ENCODE assay signal across 1 cellular context in genomic region chr7:127107601-127108007, GRCh38.
TF ChIP-seq lines count a peak whose summit lies in the region.

No MANE protein-coding gene starts in this region.

TF ChIP-seq in HepG2, 621 proteins besides CTCF, POLR2A, EP300 and RAD21 (continued from another document and continues in another):
- 0 out of 2 replicates have a peak, but pooled peaks have one; percentile 20 for TF ChIP-seq ARID5B (CRISPR knock-in tag; IDR thresholded peaks at IDR 0.05)
- TF ChIP-seq NFKBIZ (CRISPR knock-in tag; IDR thresholded peaks at IDR 0.05), result peak; percentile 81
- no peak for TF ChIP-seq ZMYM3 (CRISPR knock-in tag; IDR thresholded peaks at IDR 0.05)
- no peak; the same call in 1 of the 2 replicates for TF ChIP-seq ZNF225 (CRISPR knock-in tag; IDR thresholded peaks at IDR 0.05)
- no peak for TF ChIP-seq CHCHD3 (CRISPR knock-in tag; IDR thresholded peaks at IDR 0.05)
- TF ChIP-seq GLMP (CRISPR knock-in tag; IDR thresholded peaks at IDR 0.05; ENCODE audit: borderline replicate concordance), result no peak
- TF ChIP-seq KMT2A (CRISPR knock-in tag; IDR thresholded peaks at IDR 0.05), result no peak
- TF ChIP-seq ZFP82 (CRISPR knock-in tag; IDR thresholded peaks at IDR 0.05; ENCODE audit: borderline replicate concordance), result no peak
- TF ChIP-seq KLF15 (CRISPR knock-in tag; IDR thresholded peaks at IDR 0.05; ENCODE audit: borderline replicate concordance), result peak; percentile 65; the same call in 1 of the 2 replicates
- peak; percentile 83; the same call in 1 of the 2 replicates for TF ChIP-seq ZNF446 (CRISPR knock-in tag; IDR thresholded peaks at IDR 0.05)
- 0 out of 2 replicates have a peak, but pooled peaks have one; percentile 48 for TF ChIP-seq RARG (CRISPR knock-in tag; IDR thresholded peaks at IDR 0.05; ENCODE audit: low read depth)
- TF ChIP-seq HDAC1 (CRISPR knock-in tag; IDR thresholded peaks at IDR 0.05), result no peak
- TF ChIP-seq ISX (CRISPR knock-in tag; conservative IDR thresholded peaks at IDR 0.05), result 0 out of 2 replicates have a peak, but pooled peaks have one; percentile 69
- TF ChIP-seq TRIM24 (CRISPR knock-in tag; IDR thresholded peaks at IDR 0.05), result no peak
- TF ChIP-seq ZNF615 (CRISPR knock-in tag; IDR thresholded peaks at IDR 0.05; ENCODE audit: borderline replicate concordance), result no peak
- TF ChIP-seq MNT (IDR thresholded peaks at IDR 0.05), result no peak
- no peak for TF ChIP-seq ASH2L (IDR thresholded peaks at IDR 0.05; ENCODE audit: insufficient read length, low read depth, low read length)
- TF ChIP-seq ZFP36 (IDR thresholded peaks at IDR 0.05; ENCODE audit: borderline replicate concordance, low read depth, low read length, partially characterized antibody), result no peak
- no peak for TF ChIP-seq HNRNPUL1 (IDR thresholded peaks at IDR 0.05; ENCODE audit: low read depth, low read length)
- no peak for TF ChIP-seq ZNF784 (CRISPR knock-in tag; IDR thresholded peaks at IDR 0.05; ENCODE audit: borderline replicate concordance)
- peak; percentile 72; the same call in 1 of the 2 replicates for TF ChIP-seq MTERF4 (CRISPR knock-in tag; IDR thresholded peaks at IDR 0.05)
- TF ChIP-seq ZSCAN9 (CRISPR knock-in tag; IDR thresholded peaks at IDR 0.05; ENCODE audit: borderline replicate concordance), result peak; percentile 96
- TF ChIP-seq ZNF713 (CRISPR knock-in tag; IDR thresholded peaks at IDR 0.05), result no peak
- TF ChIP-seq YEATS2 (CRISPR knock-in tag; IDR thresholded peaks at IDR 0.05; ENCODE audit: borderline replicate concordance), result peak; percentile 40; the same call in 1 of the 2 replicates
- no peak for TF ChIP-seq CENPT (CRISPR knock-in tag; IDR thresholded peaks at IDR 0.05; ENCODE audit: low read depth)
- TF ChIP-seq HNF1A (IDR thresholded peaks at IDR 0.05; ENCODE audit: low read depth), result no peak
- no peak for TF ChIP-seq HNF1A (CRISPR knock-in tag; IDR thresholded peaks at IDR 0.05; ENCODE audit: borderline replicate concordance)
- no peak for TF ChIP-seq YEATS4 (CRISPR knock-in tag; IDR thresholded peaks at IDR 0.05; ENCODE audit: borderline replicate concordance)
- no peak for TF ChIP-seq DMAP1 (CRISPR knock-in tag; IDR thresholded peaks at IDR 0.05)
- TF ChIP-seq TCF12 (IDR thresholded peaks at IDR 0.05), result no peak
- TF ChIP-seq TCF12 (CRISPR knock-in tag; IDR thresholded peaks at IDR 0.05), result no peak
- no peak for TF ChIP-seq REXO4 (CRISPR knock-in tag; IDR thresholded peaks at IDR 0.05; ENCODE audit: borderline replicate concordance)
- no peak for TF ChIP-seq PRPF4 (IDR thresholded peaks at IDR 0.05; ENCODE audit: low read depth, low read length, poor library complexity, severe bottlenecking)
- TF ChIP-seq ZNF598 (CRISPR knock-in tag; IDR thresholded peaks at IDR 0.05; ENCODE audit: borderline replicate concordance), result no peak
- TF ChIP-seq ELF4 (CRISPR knock-in tag; IDR thresholded peaks at IDR 0.05; ENCODE audit: borderline replicate concordance), result no peak
- no peak for TF ChIP-seq CHD2 (IDR thresholded peaks at IDR 0.05; ENCODE audit: low read depth, low read length)
- TF ChIP-seq SMARCC2 (IDR thresholded peaks at IDR 0.05), result no peak
- no peak for TF ChIP-seq ATF7 (IDR thresholded peaks at IDR 0.05)
- TF ChIP-seq ATF7 (CRISPR knock-in tag; IDR thresholded peaks at IDR 0.05), result no peak
- TF ChIP-seq TFAP4 (IDR thresholded peaks at IDR 0.05; ENCODE audit: borderline replicate concordance, low read depth), result no peak
- no peak for TF ChIP-seq JUN (CRISPR knock-in tag; IDR thresholded peaks at IDR 0.05)
- no peak for TF ChIP-seq EZH2 (conservative IDR thresholded peaks at IDR 0.05; ENCODE audit: low read depth, low read length)
- TF ChIP-seq ZNF839 (CRISPR knock-in tag; IDR thresholded peaks at IDR 0.05; ENCODE audit: borderline replicate concordance), result no peak
- peak; percentile 79; the same call in 1 of the 2 replicates for TF ChIP-seq XBP1 (CRISPR knock-in tag; IDR thresholded peaks at IDR 0.05)
- peak; percentile 64; the same call in 1 of the 2 replicates for TF ChIP-seq ZFP1 (CRISPR knock-in tag; IDR thresholded peaks at IDR 0.05)
- 0 out of 2 replicates have a peak, but pooled peaks have one; percentile 35 for TF ChIP-seq GATAD1 (CRISPR knock-in tag; IDR thresholded peaks at IDR 0.05)
- no peak for TF ChIP-seq CERS6 (CRISPR knock-in tag; IDR thresholded peaks at IDR 0.05)
- no peak for TF ChIP-seq ZBTB46 (CRISPR knock-in tag; IDR thresholded peaks at IDR 0.05; ENCODE audit: borderline replicate concordance)
- TF ChIP-seq FOXM1 (CRISPR knock-in tag; IDR thresholded peaks at IDR 0.05), result no peak
- TF ChIP-seq RBAK (CRISPR knock-in tag; IDR thresholded peaks at IDR 0.05), result no peak
- TF ChIP-seq GPN1 (CRISPR knock-in tag; IDR thresholded peaks at IDR 0.05; ENCODE audit: borderline replicate concordance), result no peak
- TF ChIP-seq ZNF570 (CRISPR knock-in tag; IDR thresholded peaks at IDR 0.05; ENCODE audit: borderline replicate concordance), result no peak
- no peak for TF ChIP-seq NR2F6 (IDR thresholded peaks at IDR 0.05)
- no peak for TF ChIP-seq NR2F6 (CRISPR knock-in tag; IDR thresholded peaks at IDR 0.05)
- TF ChIP-seq EHMT2 (IDR thresholded peaks at IDR 0.05; ENCODE audit: borderline replicate concordance, low read depth, low read length), result peak; percentile 100
